9 cellular contexts compared by ENCODE assay signal in genomic region chr22:26835929-26836528, GRCh38.
A peak's percentile ranks its signal among the peaks of the same experiment; 100 is the strongest.
DNase-seq lines count a peak whose midpoint lies in the region; ATAC-seq and TF ChIP-seq lines count a peak whose summit lies in the region.
"Had no signal": no experiment of that assay in that cellular context is flagged by ENCODE, and none has a peak within 500 bp of the region (broad histone marks: within the 10 kb centered on the region; RNA-seq: fewer than 3 reads in every experiment).

No MANE protein-coding gene starts in this region.

- H3K9me3 Mint-ChIP-seq in Caco-2 (ENCODE audit: unreplicated experiment) (no peaks in the 10 kb centered on the region), memory B cell (no peaks in the 10 kb centered on the region)
- H3K9me3 Mint-ChIP-seq: activated B cell treated with CpG ODN at 0.5 μM for 24 hours had no signal

- POLR2A ChIA-PET in Caco-2 (lab: Charles Lee): no interaction called here

- H3K4me3 Mint-ChIP-seq in Caco-2 (ENCODE audit: unreplicated experiment) (no peak overlapping the region), memory B cell (no peak overlapping the region)
- H3K4me3 Mint-ChIP-seq: activated B cell treated with CpG ODN at 0.5 μM for 24 hours had no signal

- H3K27me3 Mint-ChIP-seq in Caco-2 (ENCODE audit: insufficient read depth, unreplicated experiment) (peaks cover 25% of the 10 kb centered on the region), memory B cell (peaks cover 3% of the 10 kb centered on the region)
- H3K27me3 Mint-ChIP-seq: activated B cell treated with CpG ODN at 0.5 μM for 24 hours had no signal

- intact Hi-C loops in Caco-2 (cut with micrococcal nuclease; ENCODE audit: unreplicated experiment): loop anchor here (10.0 kb wide), 1 partner anchor 161 kb away; no protein-coding TSS in a partner anchor

- H3K4me1 Mint-ChIP-seq in Caco-2 (ENCODE audit: low read depth, unreplicated experiment) (no peaks in the 10 kb centered on the region), memory B cell (no peaks in the 10 kb centered on the region)
- H3K4me1 Mint-ChIP-seq: activated B cell treated with CpG ODN at 0.5 μM for 24 hours had no signal

- H3K27me3 ChIP-seq in Caco-2 (replicated peaks; ENCODE audit: control insufficient read depth, insufficient read depth, low read length): no peaks in the 10 kb centered on the region

- no TSS peak for BruUV-seq in Caco-2 (replicated peaks; lab: Mats Ljungman, UMichigan)

- TF ChIP-seq CTCF in Caco-2 (IDR thresholded peaks at IDR 0.05; ENCODE audit: insufficient read depth in 1 of 2, low read depth in 1 of 2, low read length in 1 of 2, severe bottlenecking in 1 of 2, unreplicated experiment in 1 of 2) (peak; percentile 35 to 60), HFF-Myc (IDR thresholded peaks at IDR 0.05; ENCODE audit: low read depth, low read length, missing control alignments) (peak; percentile 75)

- no peak overlapping the region for H3K4me3 ChIP-seq in Caco-2 (ENCODE audit: low read depth, low read length)
- H3K4me3 ChIP-seq in HFF-Myc (replicated peaks; ENCODE audit: low read depth, low read length): no peak overlapping the region

- no peaks in the 10 kb centered on the region for H3K4me1 ChIP-seq in Caco-2

- H3K9me3 ChIP-seq in Caco-2: no peaks in the 10 kb centered on the region

- DNase-seq in Caco-2 (peak; percentile 41 to 57), HFF-Myc (ENCODE audit: extremely low read depth, low read depth) (peak; percentile 33), T-helper 2 cell (peak in 3 of 5 experiments; percentile 8 to 34 (median 14)), cerebellar cortex (ENCODE audit: low spot score) (peak; percentile 9), memory B cell (ENCODE audit: low spot score in 2 of 2) (peak; percentile 16 to 23), stromal cell of bone marrow (ENCODE audit: low read depth) (peak; percentile 12)
- DNase-seq: activated B cell treated with CpG ODN at 0.5 μM for 24 hours had no signal

- H3K27ac Mint-ChIP-seq in Caco-2 (ENCODE audit: unreplicated experiment) (no peak overlapping the region), memory B cell (no peak overlapping the region)
- H3K27ac Mint-ChIP-seq: activated B cell treated with CpG ODN at 0.5 μM for 24 hours had no signal

- H3K36me3 Mint-ChIP-seq in Caco-2 (ENCODE audit: insufficient read depth, unreplicated experiment) (no peaks in the 10 kb centered on the region), memory B cell (peaks cover 4% of the 10 kb centered on the region)

- no peaks in the 10 kb centered on the region for H3K36me3 ChIP-seq in Caco-2 (ENCODE audit: control insufficient read depth, insufficient read depth, low read length)

- no peak for ATAC-seq in memory B cell (ENCODE audit: low read depth)
- ATAC-seq in GM18502 (IDR thresholded peaks at IDR 0.05; ENCODE audit: poor library complexity, unreplicated experiment): no peak
- no peak for ATAC-seq in HG03469 (IDR thresholded peaks at IDR 0.05; ENCODE audit: unreplicated experiment)

- CTCF ChIA-PET in Caco-2 (lab: Charles Lee): no interaction called here
